ENCODE assay signal across 9 cellular contexts in genomic region chr20:53763707-53764415, GRCh38.
DNase-seq lines count a peak whose midpoint lies in the region; ATAC-seq and TF ChIP-seq lines count a peak whose summit lies in the region.
"Had no signal": no experiment of that assay in that cellular context is flagged by ENCODE, and none has a peak within 500 bp of the region (broad histone marks: within the 10 kb centered on the region; RNA-seq: fewer than 3 reads in every experiment).

No MANE protein-coding gene starts in this region.

- H4K91ac ChIP-seq in trophoblast cell (ENCODE audit: low read depth, low read length), result no peak overlapping the region

- H2AK5ac ChIP-seq in trophoblast cell (ENCODE audit: low read length), result no peak overlapping the region

- H3K36me3 ChIP-seq in HEK293 (ENCODE audit: control insufficient read depth in 2 of 2, insufficient read depth in 1 of 2, low read length in 2 of 2) (no peaks in the 10 kb centered on the region), trophoblast cell (ENCODE audit: control insufficient read depth in 1 of 2, insufficient read depth in 2 of 2, low read length in 2 of 2) (no peaks in the 10 kb centered on the region), aorta (ENCODE audit: control insufficient read depth in 1 of 2, insufficient read depth in 2 of 2, low read length in 1 of 2) (no peaks in the 10 kb centered on the region)
- H3K36me3 ChIP-seq: neutrophil had no signal

- WGBS in trophoblast cell (ENCODE audit: extremely low coverage, insufficient coverage, insufficient read length), result no CpG with 5 or more reads among the region's 12 CpGs
- WGBS in aorta, 2 donors, result 12 to 14% methylated on average over 12 of the region's 12 CpGs

- no peak overlapping the region for H2BK12ac ChIP-seq in trophoblast cell (ENCODE audit: low read length)

- H4K8ac ChIP-seq in trophoblast cell (ENCODE audit: low read depth, low read length), result no peak overlapping the region

- H2BK5ac ChIP-seq in trophoblast cell (ENCODE audit: low read depth, low read length, poor library complexity), result no peak overlapping the region

- H2AFZ ChIP-seq in trophoblast cell (ENCODE audit: insufficient read depth, low read length, poor library complexity), result no peak overlapping the region

- H3K27me3 ChIP-seq in trophoblast cell (ENCODE audit: insufficient read depth, low read length) (no peaks in the 10 kb centered on the region), aorta (ENCODE audit: control insufficient read depth in 1 of 2, insufficient read depth in 2 of 2, low read length in 1 of 2) (no peaks in the 10 kb centered on the region)
- H3K27me3 ChIP-seq: neutrophil had no signal

- ATAC-seq in GM21423 (IDR thresholded peaks at IDR 0.05; ENCODE audit: unreplicated experiment), result no peak
- no peak for ATAC-seq in GM19455 (IDR thresholded peaks at IDR 0.05; ENCODE audit: unreplicated experiment)
- ATAC-seq in aorta (ENCODE audit: low FRiP score), result no peak

- intact Hi-C loops in aorta (cut with DNase I), result no loop called here

- no peak for TF ChIP-seq CTCF in HEK293 (tag by site-specific recombination; IDR thresholded peaks at IDR 0.05)
- TF ChIP-seq CTCF in fibroblast of pulmonary artery (IDR thresholded peaks at IDR 0.05; ENCODE audit: low read length, missing control alignments), result no peak

- no peaks in the 10 kb centered on the region for H3K79me1 ChIP-seq in trophoblast cell (ENCODE audit: low read length)

- H3K9ac ChIP-seq in trophoblast cell (ENCODE audit: low read length), result no peak overlapping the region

- H3K4ac ChIP-seq in trophoblast cell (ENCODE audit: low read depth, low read length), result no peak overlapping the region

- POLR2A ChIA-PET in HEK293 (lab: Yijun Ruan, JAX), result no interaction called here

- no peaks in the 10 kb centered on the region for H3K79me2 ChIP-seq in trophoblast cell (ENCODE audit: control insufficient read depth, insufficient read depth, low read length, poor library complexity)

- H3K4me2 ChIP-seq in trophoblast cell (ENCODE audit: low read length), result peak overlapping the region; percentile 39

- H3K18ac ChIP-seq in trophoblast cell (ENCODE audit: low read length), result no peak overlapping the region

- H3K27ac ChIP-seq in HEK293 (ENCODE audit: extremely low read depth, low read depth, low read length), result peak overlapping the region; percentile 29
- no peak overlapping the region for H3K27ac ChIP-seq in trophoblast cell (ENCODE audit: low read depth, low read length)
- no peak overlapping the region for H3K27ac ChIP-seq in aorta (ENCODE audit: low read depth in 1 of 2, low read length in 2 of 2)
- H3K27ac ChIP-seq: neutrophil had no signal

- H3K14ac ChIP-seq in trophoblast cell (ENCODE audit: low read length), result no peak overlapping the region

- no peak overlapping the region for H4K12ac ChIP-seq in trophoblast cell (ENCODE audit: low read depth, low read length)

- H3K4me3 ChIP-seq in HEK293 (ENCODE audit: low read depth, low read length), result no peak overlapping the region
- no peak overlapping the region for H3K4me3 ChIP-seq in fibroblast of pulmonary artery (replicated peaks; ENCODE audit: low read depth, low read length)
- H3K4me3 ChIP-seq in trophoblast cell (ENCODE audit: low read depth, low read length), result no peak overlapping the region
- H3K4me3 ChIP-seq in aorta (ENCODE audit: low read length in 2 of 2), result no peak overlapping the region

- H3K9me3 ChIP-seq in HEK293 (ENCODE audit: control insufficient read depth, insufficient read depth, low read depth, low read length) (no peaks in the 10 kb centered on the region), trophoblast cell (ENCODE audit: insufficient read depth, low read depth, low read length) (no peaks in the 10 kb centered on the region), aorta (ENCODE audit: control insufficient read depth, low read length) (no peaks in the 10 kb centered on the region)
- H3K9me3 ChIP-seq: neutrophil had no signal

- H3K4me1 ChIP-seq in HEK293 (ENCODE audit: control insufficient read depth, insufficient read depth, low read length) (peaks cover under 1% of the 10 kb centered on the region), trophoblast cell (ENCODE audit: control insufficient read depth in 1 of 2, insufficient read depth in 2 of 2, low read length in 2 of 2) (no peaks in the 10 kb centered on the region), aorta (ENCODE audit: control insufficient read depth in 1 of 2, insufficient read depth in 2 of 2, low read length in 2 of 2) (no peaks in the 10 kb centered on the region)

- DNase-seq in fibroblast of pulmonary artery (ENCODE audit: low read depth) (peak; percentile 60), trophoblast cell (no peak), NCI-H2171 treated with DMSO at 0.1 percent for 48 hours (lab: John Stamatoyannopoulos, UW) (no peak), aorta (no peak)

- no peak overlapping the region for H3K23ac ChIP-seq in trophoblast cell (ENCODE audit: low read length)

- CTCF ChIA-PET in HEK293 (lab: Yijun Ruan, JAX), result interaction anchor here (0.7 kb wide), 1 partner anchor 162 kb away, joined by 4 read pairs; no protein-coding TSS in a partner anchor

- no peak overlapping the region for H2BK120ac ChIP-seq in trophoblast cell (ENCODE audit: insufficient read depth, low read length, poor library complexity)

TF ChIP-seq in HEK293, 187 proteins besides CTCF, POLR2A, EP300 and RAD21 (continues in another document):
- TF ChIP-seq, protein P1, sequence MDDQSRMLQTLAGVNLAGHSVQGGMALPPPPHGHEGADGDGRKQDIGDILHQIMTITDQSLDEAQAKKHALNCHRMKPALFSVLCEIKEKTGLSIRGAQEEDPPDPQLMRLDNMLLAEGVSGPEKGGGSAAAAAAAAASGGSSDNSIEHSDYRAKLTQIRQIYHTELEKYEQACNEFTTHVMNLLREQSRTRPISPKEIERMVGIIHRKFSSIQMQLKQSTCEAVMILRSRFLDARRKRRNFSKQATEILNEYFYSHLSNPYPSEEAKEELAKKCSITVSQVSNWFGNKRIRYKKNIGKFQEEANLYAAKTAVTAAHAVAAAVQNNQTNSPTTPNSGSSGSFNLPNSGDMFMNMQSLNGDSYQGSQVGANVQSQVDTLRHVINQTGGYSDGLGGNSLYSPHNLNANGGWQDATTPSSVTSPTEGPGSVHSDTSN (CRISPR knock-in tag; IDR thresholded peaks at IDR 0.05), result no peak
- TF ChIP-seq, protein P2, sequence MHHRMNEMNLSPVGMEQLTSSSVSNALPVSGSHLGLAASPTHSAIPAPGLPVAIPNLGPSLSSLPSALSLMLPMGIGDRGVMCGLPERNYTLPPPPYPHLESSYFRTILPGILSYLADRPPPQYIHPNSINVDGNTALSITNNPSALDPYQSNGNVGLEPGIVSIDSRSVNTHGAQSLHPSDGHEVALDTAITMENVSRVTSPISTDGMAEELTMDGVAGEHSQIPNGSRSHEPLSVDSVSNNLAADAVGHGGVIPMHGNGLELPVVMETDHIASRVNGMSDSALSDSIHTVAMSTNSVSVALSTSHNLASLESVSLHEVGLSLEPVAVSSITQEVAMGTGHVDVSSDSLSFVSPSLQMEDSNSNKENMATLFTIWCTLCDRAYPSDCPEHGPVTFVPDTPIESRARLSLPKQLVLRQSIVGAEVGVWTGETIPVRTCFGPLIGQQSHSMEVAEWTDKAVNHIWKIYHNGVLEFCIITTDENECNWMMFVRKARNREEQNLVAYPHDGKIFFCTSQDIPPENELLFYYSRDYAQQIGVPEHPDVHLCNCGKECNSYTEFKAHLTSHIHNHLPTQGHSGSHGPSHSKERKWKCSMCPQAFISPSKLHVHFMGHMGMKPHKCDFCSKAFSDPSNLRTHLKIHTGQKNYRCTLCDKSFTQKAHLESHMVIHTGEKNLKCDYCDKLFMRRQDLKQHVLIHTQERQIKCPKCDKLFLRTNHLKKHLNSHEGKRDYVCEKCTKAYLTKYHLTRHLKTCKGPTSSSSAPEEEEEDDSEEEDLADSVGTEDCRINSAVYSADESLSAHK (tag by site-specific recombination; IDR thresholded peaks at IDR 0.05), result no peak
- TF ChIP-seq ZNF600 (tag by site-specific recombination; IDR thresholded peaks at IDR 0.05), result peak; percentile 73; the same call in 1 of the 2 replicates
- TF ChIP-seq ZBTB17 (tag by site-specific recombination; IDR thresholded peaks at IDR 0.05), result peak; percentile 66
- TF ChIP-seq SP7 (tag by site-specific recombination; IDR thresholded peaks at IDR 0.05), result peak; percentile 46

TF ChIP-seq in PFSK-1, 5 proteins besides CTCF, POLR2A, EP300 and RAD21:
- TF ChIP-seq REST (IDR thresholded peaks at IDR 0.05; ENCODE audit: insufficient read depth in 1 of 2, low read depth in 2 of 2, low read length in 2 of 2) (no peak), FOXP2 (optimal IDR thresholded peaks at IDR 0.05; ENCODE audit: borderline replicate concordance, extremely low read depth, extremely low read length, insufficient read depth) (no peak), POLR2AphosphoS5 (IDR thresholded peaks at IDR 0.05; ENCODE audit: low read depth, low read length) (no peak), SIN3A (IDR thresholded peaks at IDR 0.05; ENCODE audit: borderline replicate concordance, insufficient read depth, low read length) (peak; percentile 40; the same call in 1 of the 2 replicates), TAF1 (IDR thresholded peaks at IDR 0.05; ENCODE audit: borderline replicate concordance, insufficient read depth, low read length) (peak; percentile 42; the same call in 1 of the 2 replicates)
TF ChIP-seq in PFSK-1: peak in this region for 2.
